In genomic region chr5:142817031-142817430, GRCh38 we compare ENCODE assay signal across 15 cellular contexts. TPM values are rescaled to one million over a fixed set of nuclear protein-coding genes. Genes with fewer than 3 reads are reported as not detected.
DNase-seq lines count a peak whose midpoint lies in the region; ATAC-seq and TF ChIP-seq lines count a peak whose summit lies in the region.
"Had no signal": no experiment of that assay in that cellular context is flagged by ENCODE, and none has a peak within 500 bp of the region (broad histone marks: within the 10 kb centered on the region; RNA-seq: fewer than 3 reads in every experiment).

No MANE protein-coding gene starts in this region.

- no peak overlapping the region for H3K9ac ChIP-seq in mucosa of rectum (ENCODE audit: low read depth in 1 of 2, low read length in 2 of 2)

- H3K9me3 ChIP-seq in left ventricle myocardium inferior (replicated peaks) (no peaks in the 10 kb centered on the region), ascending aorta (no peaks in the 10 kb centered on the region), mucosa of rectum (ENCODE audit: control insufficient read depth in 2 of 2, low read length in 2 of 2) (no peaks in the 10 kb centered on the region), tibial artery (no peaks in the 10 kb centered on the region)
- no peaks in the 10 kb centered on the region for H3K9me3 ChIP-seq in naive thymus-derived CD4-positive, alpha-beta T cell (ENCODE audit: control insufficient read depth in 2 of 3, low read length in 3 of 3)
- H3K9me3 ChIP-seq: psoas muscle had no signal

- H3K36me3 ChIP-seq in left ventricle myocardium inferior (no peaks in the 10 kb centered on the region), ascending aorta (no peaks in the 10 kb centered on the region), mucosa of rectum (ENCODE audit: control insufficient read depth in 2 of 2, insufficient read depth in 2 of 2, low read length in 2 of 2) (no peaks in the 10 kb centered on the region), tibial artery (no peaks in the 10 kb centered on the region)
- no peaks in the 10 kb centered on the region for H3K36me3 ChIP-seq in naive thymus-derived CD4-positive, alpha-beta T cell (ENCODE audit: control insufficient read depth in 2 of 3, insufficient read depth in 3 of 3, low read length in 3 of 3)

- no peak overlapping the region for H3K4me3 Mint-ChIP-seq in naive thymus-derived CD4-positive, alpha-beta T cell
- H3K4me3 Mint-ChIP-seq: stimulated activated naive CD8-positive, alpha-beta T cell treated with anti-CD3 and anti-CD28 coated beads, Interleukin-15, amount 100 ng/mL, for 72 hours; T-helper 2 cell treated with Interferon-gamma antibody and Interleukin-4, amounts not matched to agents 5 μg/mL and 100 μg/mL, for 36 hours had no signal

- POLR2A ChIA-PET in naive thymus-derived CD4-positive, alpha-beta T cell (lab: Charles Lee): no interaction called here

- no peaks in the 10 kb centered on the region for H3K27me3 ChIP-seq in left ventricle myocardium inferior (ENCODE audit: low read depth)
- H3K27me3 ChIP-seq in ascending aorta: no peaks in the 10 kb centered on the region
- no peaks in the 10 kb centered on the region for H3K27me3 ChIP-seq in mucosa of rectum (ENCODE audit: control insufficient read depth in 2 of 2, insufficient read depth in 2 of 2, low read length in 2 of 2)
- H3K27me3 ChIP-seq in tibial artery: no peaks in the 10 kb centered on the region
- H3K27me3 ChIP-seq in naive thymus-derived CD4-positive, alpha-beta T cell (ENCODE audit: control insufficient read depth in 2 of 2, insufficient read depth in 2 of 2, low read length in 2 of 2): no peaks in the 10 kb centered on the region

- peaks cover 3 to 27% (median 18%) of the 10 kb centered on the region in 5 donors for H3K36me3 Mint-ChIP-seq in naive thymus-derived CD4-positive, alpha-beta T cell

- H3K27me3 Mint-ChIP-seq in naive thymus-derived CD4-positive, alpha-beta T cell: no peaks in the 10 kb centered on the region
- H3K27me3 Mint-ChIP-seq: stimulated activated naive CD8-positive, alpha-beta T cell treated with anti-CD3 and anti-CD28 coated beads, Interleukin-15, amount 100 ng/mL, for 72 hours had no signal

- DNase-seq in left ventricle myocardium inferior: no peak
- no peak for DNase-seq in cardiac septum (ENCODE audit: low spot score)
- no peak for DNase-seq in ascending aorta (ENCODE audit: low spot score in 2 of 2)
- no peak for DNase-seq in tibial artery
- DNase-seq in naive thymus-derived CD4-positive, alpha-beta T cell: no peak
- DNase-seq in activated effector memory CD4-positive, alpha-beta T cell treated with Interleukin-2 at 50 U/mL for 16 hours: no peak
- DNase-seq: NCI-H1930; NCI-H510A treated with DMSO at 0.1 percent for 48 hours; SIG-M5; stimulated activated naive CD8-positive, alpha-beta T cell treated with anti-CD3 and anti-CD28 coated beads, Interleukin-15, amount 100 ng/mL, for 72 hours had no signal

- CTCF ChIA-PET in naive thymus-derived CD4-positive, alpha-beta T cell (lab: Charles Lee): no interaction called here

- peak overlapping the region in 4 of 9 donors; percentile 7 to 61 (median 30) for H3K27ac Mint-ChIP-seq in naive thymus-derived CD4-positive, alpha-beta T cell
- H3K27ac Mint-ChIP-seq: stimulated activated naive CD8-positive, alpha-beta T cell treated with anti-CD3 and anti-CD28 coated beads, Interleukin-15, amount 100 ng/mL, for 72 hours; T-helper 2 cell treated with Interferon-gamma antibody and Interleukin-4, amounts not matched to agents 5 μg/mL and 100 μg/mL, for 36 hours had no signal

- H3K27ac ChIP-seq in left ventricle myocardium inferior (replicated peaks): peak overlapping the region; percentile 83
- peak overlapping the region; percentile 66 to 69 for H3K27ac ChIP-seq in ascending aorta
- H3K27ac ChIP-seq in mucosa of rectum (ENCODE audit: low read depth in 2 of 2, low read length in 2 of 2): peak overlapping the region; percentile 89 to 92
- peak overlapping the region; percentile 36 to 54 for H3K27ac ChIP-seq in tibial artery
- H3K27ac ChIP-seq in naive thymus-derived CD4-positive, alpha-beta T cell (ENCODE audit: low read depth, low read length): no peak overlapping the region
- H3K27ac ChIP-seq: psoas muscle had no signal

- H3K9me3 Mint-ChIP-seq in naive thymus-derived CD4-positive, alpha-beta T cell: peaks cover 0 to 4% (median 0%) of the 10 kb centered on the region in 11 donors
- H3K9me3 Mint-ChIP-seq: stimulated activated naive CD8-positive, alpha-beta T cell treated with anti-CD3 and anti-CD28 coated beads, Interleukin-15, amount 100 ng/mL, for 72 hours; T-helper 2 cell treated with Interferon-gamma antibody and Interleukin-4, amounts not matched to agents 5 μg/mL and 100 μg/mL, for 36 hours had no signal

- ATAC-seq in naive thymus-derived CD4-positive, alpha-beta T cell: no peak
- no peak for ATAC-seq in HG02798 (IDR thresholded peaks at IDR 0.05; ENCODE audit: poor library complexity, unreplicated experiment)
- ATAC-seq: activated CD4-positive, CD25-positive, alpha-beta regulatory T cell treated with anti-CD3 and anti-CD28 coated beads, Interleukin-2, amount 50 U/mL, for 24 hours; stimulated activated naive CD8-positive, alpha-beta T cell treated with anti-CD3 and anti-CD28 coated beads, Interleukin-15, amount 100 ng/mL, for 72 hours had no signal

- H3K4me3 ChIP-seq in left ventricle myocardium inferior (no peak overlapping the region), ascending aorta (no peak overlapping the region), mucosa of rectum (ENCODE audit: low read length in 2 of 2) (no peak overlapping the region), tibial artery (no peak overlapping the region)
- no peak overlapping the region for H3K4me3 ChIP-seq in naive thymus-derived CD4-positive, alpha-beta T cell (ENCODE audit: low read length)
- H3K4me3 ChIP-seq: psoas muscle had no signal

- intact Hi-C loops in left ventricle myocardium inferior (cut with micrococcal nuclease) (no loop called here), cardiac septum (cut with DNase I) (loop anchor here (5.0 to 10.0 kb wide), 2 partner anchors 35 to 48 kb away; no protein-coding TSS in a partner anchor), ascending aorta (cut with DNase I) (loop anchor here (5.0 kb wide), 1 partner anchor 45 kb away; the partner anchor contains the start of gene ARHGAP26), tibial artery (cut with DNase I; ENCODE audit: low total_unique reads) (no loop called here)
- intact Hi-C loops in naive thymus-derived CD4-positive, alpha-beta T cell (cut with micrococcal nuclease): no loop called here

- H3K4me1 ChIP-seq in left ventricle myocardium inferior (peaks cover 96% of the 10 kb centered on the region), ascending aorta (peaks cover 10 to 56% of the 10 kb centered on the region in 2 donors), mucosa of rectum (ENCODE audit: control insufficient read depth in 2 of 2, insufficient read depth in 2 of 2, low read length in 2 of 2) (peaks cover 48 to 61% of the 10 kb centered on the region in 2 donors), tibial artery (peaks cover 0 to 70% (median 49%) of the 10 kb centered on the region in 4 donors)
- peaks cover 0 to 2% of the 10 kb centered on the region in 2 donors for H3K4me1 ChIP-seq in naive thymus-derived CD4-positive, alpha-beta T cell (ENCODE audit: control insufficient read depth in 2 of 2, insufficient read depth in 2 of 2, low read length in 2 of 2)

- TF ChIP-seq CTCF in left ventricle myocardium inferior (IDR thresholded peaks at IDR 0.05; ENCODE audit: borderline replicate concordance) (no peak), ascending aorta (IDR thresholded peaks at IDR 0.05) (no peak), tibial artery (IDR thresholded peaks at IDR 0.05) (no peak)

- H3K4me1 Mint-ChIP-seq in naive thymus-derived CD4-positive, alpha-beta T cell: peaks cover 12 to 48% (median 19%) of the 10 kb centered on the region in 7 donors

RNA-seq across cellular contexts. Expression of gene ARHGAP26, which starts 46.9 kb away (rescaled TPM):
- total RNA-seq in left ventricle myocardium inferior (35.7 TPM), cardiac septum (32.0 TPM), ascending aorta (34.9 TPM)
- 100 to 1,000 TPM in 1 of 5 experiments, 10 to 100 TPM in 4; 20.1 to 123 (median 29.1) TPM for total RNA-seq in naive thymus-derived CD4-positive, alpha-beta T cell
- polyA plus RNA-seq in naive thymus-derived CD4-positive, alpha-beta T cell: 10 to 100 TPM; 10.5 to 12.9 TPM

Comparison
In these comparisons a context has a peak if more than half of its experiments do, and no peak if none do; other contexts are left out.
1. intact Hi-C loops: an anchor here in cardiac septum (5.0 to 10.0 kb wide) and ascending aorta (5.0 kb wide); none called in left ventricle myocardium inferior, tibial artery and naive thymus-derived CD4-positive, alpha-beta T cell.